In the genomic region with DNA sequence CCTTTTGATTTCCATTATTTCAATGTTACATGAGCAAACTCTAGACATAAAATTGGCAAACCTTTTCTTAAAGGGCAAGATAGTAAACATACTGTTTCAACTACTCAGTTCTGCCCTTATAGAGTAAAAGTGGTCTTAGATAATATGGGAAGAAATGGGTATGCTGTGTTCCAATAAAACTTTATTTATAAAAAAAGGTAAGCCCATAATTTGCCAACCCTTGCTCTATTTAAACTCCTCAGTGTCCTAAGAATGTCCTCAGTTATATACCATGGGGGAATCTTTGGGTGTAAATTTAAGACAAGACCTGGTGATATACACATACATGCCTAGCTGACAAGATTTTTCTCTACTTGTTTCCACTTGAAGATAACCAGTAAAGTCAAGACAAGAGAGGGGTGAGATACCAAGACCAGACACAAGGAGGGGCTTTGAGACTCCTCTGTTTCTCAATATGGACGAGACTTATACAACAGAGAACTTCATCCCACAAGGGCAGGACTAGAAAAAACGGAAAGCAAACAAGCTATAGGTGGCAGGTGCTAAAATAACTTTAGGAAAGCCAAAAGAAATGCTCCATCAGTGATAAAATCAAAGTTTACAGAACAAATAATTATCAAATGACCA, we compare ENCODE assay signal across 11 cellular contexts. TPM values are rescaled to one million over a fixed set of nuclear protein-coding genes. Genes with fewer than 3 reads are reported as not detected.
A peak's percentile ranks its signal among the peaks of the same experiment; 100 is the strongest.
DNase-seq lines count a peak whose midpoint lies in the region; ATAC-seq, FAIRE-seq and TF ChIP-seq lines count a peak whose summit lies in the region.
"Had no signal": no experiment of that assay in that cellular context is flagged by ENCODE, and none has a peak within 500 bp of the region (broad histone marks: within the 10 kb centered on the region; RNA-seq: fewer than 3 reads in every experiment).

No MANE protein-coding gene starts in this region.

- H3K4me1 ChIP-seq in K562 (replicated peaks in 1 of 2; ENCODE audit: control insufficient read depth in 2 of 2, insufficient read depth in 2 of 2, low read length in 2 of 2) (peaks cover 3 to 6% of the 10 kb centered on the region in 2 experiments; a peak in 2 of 5 replicates), osteoblast (ENCODE audit: insufficient read depth, low read length) (no peaks in the 10 kb centered on the region), tibial artery (peaks cover 0 to 41% (median 16%) of the 10 kb centered on the region in 4 donors)

- H3K4me3 Mint-ChIP-seq in activated CD8-positive, alpha-beta memory T cell treated with anti-CD3 and anti-CD28 coated beads, Interleukin-2, amount 10 ng/mL, durations not matched to agents 7 days and 5 days: no peak overlapping the region
- H3K4me3 Mint-ChIP-seq: nephron had no signal

- peaks cover 33% of the 10 kb centered on the region for H3K36me3 Mint-ChIP-seq in activated CD8-positive, alpha-beta memory T cell treated with anti-CD3 and anti-CD28 coated beads, Interleukin-2, amount 10 ng/mL, durations not matched to agents 7 days and 5 days

- H3K4me1 Mint-ChIP-seq in activated CD8-positive, alpha-beta memory T cell treated with anti-CD3 and anti-CD28 coated beads, Interleukin-2, amount 10 ng/mL, durations not matched to agents 7 days and 5 days: peaks cover 12% of the 10 kb centered on the region

- POLR2A ChIA-PET in K562 (lab: Yijun Ruan, JAX): interaction anchor here (1.4 to 2.6 kb wide), 2 partner anchors 8 to 11 kb away, joined by 4 to 12 read pairs; a partner anchor contains a TSS

- in situ Hi-C loops in K562 (cut with MboI): no loop called here

- H3K9me3 Mint-ChIP-seq in activated CD8-positive, alpha-beta memory T cell treated with anti-CD3 and anti-CD28 coated beads, Interleukin-2, amount 10 ng/mL, durations not matched to agents 7 days and 5 days (ENCODE audit: low read depth): no peaks in the 10 kb centered on the region

- H3K9me3 ChIP-seq in K562 (replicated peaks; ENCODE audit: control insufficient read depth, insufficient read depth, low read depth, low read length): no peaks in the 10 kb centered on the region
- no peaks in the 10 kb centered on the region for H3K9me3 ChIP-seq in osteoblast (ENCODE audit: low read depth, low read length)
- H3K9me3 ChIP-seq in tibial artery: no peaks in the 10 kb centered on the region
- H3K9me3 ChIP-seq: esophagus muscularis mucosa had no signal

- WGBS in K562 (ENCODE audit: insufficient coverage, low coverage, missing lambda C conversion rate): 34% methylated on average over 2 of the region's 2 CpGs

- no peak for TF ChIP-seq POLR2A in K562 (conservative IDR thresholded peaks at IDR 0.05)

- H3K9me1 ChIP-seq in K562 (ENCODE audit: control insufficient read depth, insufficient read depth, low read length): no peaks in the 10 kb centered on the region

- peak; percentile 24 to 71; a peak in 3 of 4 replicates for TF ChIP-seq RAD21 in K562 (CRISPR knock-in tag; conservative IDR thresholded peaks at IDR 0.05 in 1 of 2, IDR thresholded peaks at IDR 0.05 in 1 of 2)

- peaks cover 56% of the 10 kb centered on the region; the same call in 2 of the 3 replicates for H3K36me3 ChIP-seq in K562 (ENCODE audit: control insufficient read depth, insufficient read depth, low read length)
- H3K36me3 ChIP-seq in osteoblast (ENCODE audit: insufficient read depth, low read length): no peaks in the 10 kb centered on the region
- H3K36me3 ChIP-seq in tibial artery: peaks cover 0 to 4% (median 1%) of the 10 kb centered on the region in 3 donors

- no peak overlapping the region for H3K4me3 ChIP-seq in K562
- no peak overlapping the region for H3K4me3 ChIP-seq in osteoblast (ENCODE audit: insufficient read depth, low read length)
- no peak overlapping the region for H3K4me3 ChIP-seq in tibial artery
- H3K4me3 ChIP-seq: esophagus muscularis mucosa had no signal

- TF ChIP-seq CTCF in K562 (IDR thresholded peaks at IDR 0.05 in 2 of 3, conservative IDR thresholded peaks at IDR 0.05 in 1 of 3; ENCODE audit: insufficient read depth in 2 of 3, low read depth in 1 of 3, low read length in 3 of 3): peak; percentile 51 to 67 (median 54)
- peak; percentile 42 for TF ChIP-seq CTCF in osteoblast (IDR thresholded peaks at IDR 0.05; ENCODE audit: extremely low read depth, low read depth, low read length)
- TF ChIP-seq CTCF in tibial artery (IDR thresholded peaks at IDR 0.05): no peak

- H3K27ac ChIP-seq in K562 (ENCODE audit: extremely low read depth, low read depth, low read length): no peak overlapping the region
- no peak overlapping the region for H3K27ac ChIP-seq in osteoblast (ENCODE audit: low read depth, low read length)
- H3K27ac ChIP-seq in tibial artery: no peak overlapping the region
- H3K27ac ChIP-seq: esophagus muscularis mucosa had no signal

- H3K27me3 Mint-ChIP-seq in activated CD8-positive, alpha-beta memory T cell treated with anti-CD3 and anti-CD28 coated beads, Interleukin-2, amount 10 ng/mL, durations not matched to agents 7 days and 5 days: no peaks in the 10 kb centered on the region

- ATAC-seq in K562: peak; percentile 90
- no peak for ATAC-seq in activated CD8-positive, alpha-beta memory T cell treated with anti-CD3 and anti-CD28 coated beads, Interleukin-2, amount 10 ng/mL, durations not matched to agents 7 days and 5 days

- peak; percentile 12 for DNase-seq in SIG-M5 treated with dmso at 0.1 percent for 504 hours (lab: John Stamatoyannopoulos, UW; ENCODE audit: unreplicated experiment)
- no peak for DNase-seq in SIG-M5 (lab: John Stamatoyannopoulos, UW)
- DNase-seq in LHCN-M2 (ENCODE audit: low read depth): peak; percentile 9
- peak; percentile 38 to 61 (median 41) for DNase-seq in K562 (ENCODE audit: extremely low read depth in 1 of 4, low spot score in 3 of 4)
- no peak for DNase-seq in osteoblast (ENCODE audit: insufficient read length, low spot score, missing footprints)
- no peak for DNase-seq in activated CD8-positive, alpha-beta memory T cell treated with anti-CD3 and anti-CD28 coated beads, Interleukin-2, amount 10 ng/mL, durations not matched to agents 7 days and 5 days
- DNase-seq in tibial artery: no peak
- no peak for DNase-seq in NCI-H2029 (lab: John Stamatoyannopoulos, UW)
- DNase-seq: activated T-cell treated with anti-CD3 and anti-CD28 coated beads for 4 hours had no signal

- CTCF ChIA-PET in K562 (lab: Yijun Ruan, JAX; ENCODE audit: low intra/inter-chr PET ratio): interaction anchor here (0.6 kb wide), 1 partner anchor 1913 kb away, joined by 5 read pairs; no protein-coding TSS in a partner anchor
- CTCF ChIA-PET in activated CD8-positive, alpha-beta memory T cell treated with anti-CD3 and anti-CD28 coated beads, Interleukin-2, amount 10 ng/mL, durations not matched to agents 7 days and 5 days (lab: Charles Lee): interaction anchor here (0.9 to 1.2 kb wide), 2 partner anchors 13 to 242 kb away, joined by 3 to 4 read pairs; no protein-coding TSS in a partner anchor

- H3K27me3 ChIP-seq in K562 (ENCODE audit: control insufficient read depth in 2 of 2, insufficient read depth in 2 of 2, low read length in 2 of 2): no peaks in the 10 kb centered on the region
- no peaks in the 10 kb centered on the region for H3K27me3 ChIP-seq in osteoblast (ENCODE audit: insufficient read depth, low read length)
- H3K27me3 ChIP-seq in tibial artery: no peaks in the 10 kb centered on the region
- H3K27me3 ChIP-seq: esophagus muscularis mucosa had no signal

- no TSS peak for BruUV-seq in K562 (replicated peaks; lab: Mats Ljungman, UMichigan)

- H2AFZ ChIP-seq in K562 (ENCODE audit: low read depth, low read length) (no peak overlapping the region), osteoblast (ENCODE audit: low read length) (no peak overlapping the region)

- no peak overlapping the region for H3K9ac ChIP-seq in K562 (ENCODE audit: insufficient read depth in 1 of 2, low read depth in 2 of 2, low read length in 2 of 2)

- TF ChIP-seq EP300 in K562 (IDR thresholded peaks at IDR 0.05; ENCODE audit: low read length): no peak

- H3K27ac Mint-ChIP-seq in activated CD8-positive, alpha-beta memory T cell treated with anti-CD3 and anti-CD28 coated beads, Interleukin-2, amount 10 ng/mL, durations not matched to agents 7 days and 5 days: no peak overlapping the region
- H3K27ac Mint-ChIP-seq: nephron had no signal

- peak; percentile 78 for FAIRE-seq in K562 (lab: Jason Lieb, UNC)

- H4K20me1 ChIP-seq in K562 (replicated peaks; ENCODE audit: control insufficient read depth, insufficient read depth, low read length) (peaks cover 8% of the 10 kb centered on the region), osteoblast (ENCODE audit: insufficient read depth, low read length) (peaks cover 49% of the 10 kb centered on the region)

- H3K4me2 ChIP-seq in K562 (ENCODE audit: insufficient read depth, low read length) (no peak overlapping the region), osteoblast (ENCODE audit: insufficient read depth, low read length) (no peak overlapping the region)

- H3K79me2 ChIP-seq in K562 (ENCODE audit: control insufficient read depth, insufficient read depth, low read length) (peaks cover 89% of the 10 kb centered on the region), osteoblast (ENCODE audit: insufficient read depth, low read length) (peaks cover 84% of the 10 kb centered on the region)

- intact Hi-C loops in K562 (cut with micrococcal nuclease) (loop anchor here (1.0 to 10.0 kb wide), 5 partner anchors 73 to 276 kb away; no protein-coding TSS in a partner anchor), tibial artery (cut with DNase I; ENCODE audit: low total_unique reads) (no loop called here)

RNA-seq across cellular contexts. Expression of a gene that starts 10.5 kb away (rescaled TPM):
- 159 and 163 TPM in 2 replicates for total RNA-seq in LHCN-M2 (2014; rRNA removed)
- polyA plus RNA-seq in LHCN-M2 (2012): 138 TPM
- total RNA-seq in K562 (2011; cell fraction: chromatin; rRNA removed; ENCODE audit: low replicate concordance): 14.6 and 24.3 TPM in 2 replicates
- total RNA-seq in K562 (2011; cell fraction: nucleolus; rRNA removed): 12.3 and 12.6 TPM in 2 replicates
- 40.9 and 74.8 TPM in 2 replicates for total RNA-seq in K562 (2011; cell fraction: nucleoplasm; rRNA removed)
- total RNA-seq in K562 (2014; rRNA removed): 129 and 158 TPM in 2 replicates
- 159 and 172 TPM in 2 replicates for total RNA-seq in K562 (2014; rRNA removed; fragmentation: Illumina TruSeq; extraction: Trizol)
- total RNA-seq in K562 (2015; rRNA removed; fragmentation: Illumina TruSeq; extraction: Trizol): 161 and 182 TPM in 2 replicates
- 122 and 131 TPM in 2 replicates for total RNA-seq in K562 (2021)
- 306 and 410 TPM in 2 replicates for polyA plus RNA-seq in K562 (2011; rRNA removed)
- polyA plus RNA-seq in K562 (2011; cell fraction: cytosol; rRNA removed): 114 and 326 TPM in 2 replicates
- polyA plus RNA-seq in K562 (2011; cell fraction: nucleus; rRNA removed): 34.4 and 73.8 TPM in 2 replicates
- polyA plus RNA-seq in K562 (2012): 163 and 213 TPM in 2 replicates
- polyA plus RNA-seq in K562 (2014; fragmentation: Illumina TruSeq; extraction: Trizol): 208 and 261 TPM in 2 replicates
- polyA plus RNA-seq in K562 (2014; fragmentation: Nextera tagmentation; extraction: Ambion mirVana): 10 to 100 TPM; 48.9 to 68.3 TPM
- polyA plus RNA-seq in K562 (2014; rRNA removed): 162 and 197 TPM in 2 replicates
- 151 TPM in 2 replicates for polyA minus RNA-seq in K562 (2011; rRNA and poly(A)+ RNA removed)
- polyA minus RNA-seq in K562 (2011; cell fraction: cytosol; rRNA and poly(A)+ RNA removed): 31.3 and 55.2 TPM in 2 replicates
- polyA minus RNA-seq in K562 (2011; cell fraction: nucleus; rRNA and poly(A)+ RNA removed): 8.2 and 17.7 TPM in 2 replicates
- 161 and 164 TPM in 2 replicates for total RNA-seq in osteoblast
- 10 to 100 TPM; 67.9 to 68.8 TPM for total RNA-seq in activated CD8-positive, alpha-beta memory T cell treated with anti-CD3 and anti-CD28 coated beads, Interleukin-2, amount 10 ng/mL, durations not matched to agents 7 days and 5 days

RNA-seq across cellular contexts. Expression of a gene that starts 44.5 kb away (rescaled TPM):
- total RNA-seq in LHCN-M2 (2014; rRNA removed): 3.8 and 6.6 TPM in 2 replicates
- 2.4 TPM for polyA plus RNA-seq in LHCN-M2 (2012)
- 21.2 and 29.8 TPM in 2 replicates for total RNA-seq in K562 (2011; cell fraction: chromatin; rRNA removed; ENCODE audit: low replicate concordance)
- total RNA-seq in K562 (2011; cell fraction: nucleolus; rRNA removed): 12.4 and 14.3 TPM in 2 replicates
- 11.4 and 14.0 TPM in 2 replicates for total RNA-seq in K562 (2011; cell fraction: nucleoplasm; rRNA removed)
- total RNA-seq in K562 (2014; rRNA removed): 2.2 and 4.2 TPM in 2 replicates
- 10.5 and 12.9 TPM in 2 replicates for total RNA-seq in K562 (2014; rRNA removed; fragmentation: Illumina TruSeq; extraction: Trizol)
- 14.0 and 15.5 TPM in 2 replicates for total RNA-seq in K562 (2015; rRNA removed; fragmentation: Illumina TruSeq; extraction: Trizol)
- total RNA-seq in K562 (2021): 12.3 and 17.5 TPM in 2 replicates
- 6.7 and 8.1 TPM in 2 replicates for polyA plus RNA-seq in K562 (2011; rRNA removed)
- polyA plus RNA-seq in K562 (2011; cell fraction: cytosol; rRNA removed): 1.0 and 2.3 TPM in 2 replicates
- polyA plus RNA-seq in K562 (2011; cell fraction: nucleus; rRNA removed): 4.3 and 4.6 TPM in 2 replicates
- polyA plus RNA-seq in K562 (2012): 6.7 and 9.6 TPM in 2 replicates
- polyA plus RNA-seq in K562 (2014; fragmentation: Illumina TruSeq; extraction: Trizol): 5.8 and 5.9 TPM in 2 replicates
- polyA plus RNA-seq in K562 (2014; fragmentation: Nextera tagmentation; extraction: Ambion mirVana): 1 to 10 TPM; 2.6 to 3.8 TPM
- 5.2 and 5.5 TPM in 2 replicates for polyA plus RNA-seq in K562 (2014; rRNA removed)
- polyA minus RNA-seq in K562 (2011; rRNA and poly(A)+ RNA removed): 10.0 TPM in 2 replicates
- 9.6 and 11.6 TPM in 2 replicates for polyA minus RNA-seq in K562 (2011; cell fraction: cytosol; rRNA and poly(A)+ RNA removed)
- polyA minus RNA-seq in K562 (2011; cell fraction: nucleus; rRNA and poly(A)+ RNA removed): 12.1 and 16.1 TPM in 2 replicates
- 4.0 and 8.0 TPM in 2 replicates for total RNA-seq in osteoblast
- 1 to 10 TPM; 3.9 to 8.9 TPM for total RNA-seq in activated CD8-positive, alpha-beta memory T cell treated with anti-CD3 and anti-CD28 coated beads, Interleukin-2, amount 10 ng/mL, durations not matched to agents 7 days and 5 days

Comparison
In these comparisons a context has a peak if more than half of its experiments do, and no peak if none do; other contexts are left out.
1. DNase-seq: peak in SIG-M5 treated with dmso at 0.1 percent for 504 hours (single experiment), LHCN-M2 (single experiment) and K562 (4 of 4); none in SIG-M5 (single experiment), osteoblast (single experiment), activated CD8-positive, alpha-beta memory T cell treated with anti-CD3 and anti-CD28 coated beads, Interleukin-2, amount 10 ng/mL, durations not matched to agents 7 days and 5 days (single experiment), tibial artery (0 of 2) and NCI-H2029 (single experiment).
2. CTCF ChIP-seq: peak in K562 (3 of 3) and osteoblast (single experiment); none in tibial artery (0 of 2).